In genomic region chr17:14069251-14069981, GRCh38 we compare ENCODE assay signal across 8 cellular contexts. TPM values are rescaled to one million over a fixed set of nuclear protein-coding genes. Genes with fewer than 3 reads are reported as not detected.
DNase-seq lines count a peak whose midpoint lies in the region; ATAC-seq and TF ChIP-seq lines count a peak whose summit lies in the region.

Gene COX10 (plus strand): TSS chr17:14069504. CDS start chr17:14069606, 102 bp downstream.

- DNase-seq in NCI-H1092 (lab: John Stamatoyannopoulos, UW) (peak; percentile 73), Right ventricle myocardium superior (peak; percentile 93), tibial artery (peak; percentile 82 to 88)
- DNase-seq in activated naive CD8-positive, alpha-beta T cell treated with anti-CD3 and anti-CD28 coated beads, Interleukin-2, amount 10 ng/mL, durations not matched to agents 7 days and 5 days, result peak; percentile 87

- peak; percentile 98 for ATAC-seq in HG02610 (IDR thresholded peaks at IDR 0.05; ENCODE audit: unreplicated experiment)
- peak; percentile 94 for ATAC-seq in activated naive CD8-positive, alpha-beta T cell treated with anti-CD3 and anti-CD28 coated beads, Interleukin-2, amount 10 ng/mL, durations not matched to agents 7 days and 5 days (ENCODE audit: low read depth)
- peak; percentile 99 for ATAC-seq in Right ventricle myocardium superior (ENCODE audit: poor library complexity)

- H3F3A ChIP-seq in SU-DHL-6 (ENCODE audit: insufficient read depth), result no peaks in the 10 kb centered on the region

- peak within 1 kb of the TSS; percentile 93 for H3K4me2 ChIP-seq in SU-DHL-6 (ENCODE audit: low read depth, low read length, poor library complexity, severe bottlenecking)
- peak within 1 kb of the TSS; percentile 80 for H3K4me2 ChIP-seq in parathyroid adenoma (ENCODE audit: low read length)

- POLR2A ChIA-PET in activated naive CD8-positive, alpha-beta T cell treated with anti-CD3 and anti-CD28 coated beads, Interleukin-2, amount 10 ng/mL, durations not matched to agents 7 days and 5 days (lab: Charles Lee), result interaction anchor here (0.6 to 2.1 kb wide), 5 partner anchors 12 to 232 kb away, joined by 3 to 13 read pairs (median 4); partner anchors contain the start of gene HS3ST3B1

- H4K20me1 ChIP-seq in SU-DHL-6 (ENCODE audit: low read depth, low read length), result no peaks in the 10 kb centered on the region

- H3K27me3 ChIP-seq in SU-DHL-6 (ENCODE audit: low read length) (no peaks in the 10 kb centered on the region), parathyroid adenoma (ENCODE audit: control insufficient read depth, insufficient read depth, low read length) (no peaks in the 10 kb centered on the region), tibial artery (no peaks in the 10 kb centered on the region)

- H3K79me2 ChIP-seq in SU-DHL-6 (ENCODE audit: insufficient read depth, low read length), result peaks cover 89% of the 10 kb centered on the region
- H3K79me2 ChIP-seq in parathyroid adenoma, result peaks cover 13% of the 10 kb centered on the region

- peak within 1 kb of the TSS; percentile 91 for H3K27ac Mint-ChIP-seq in activated naive CD8-positive, alpha-beta T cell treated with anti-CD3 and anti-CD28 coated beads, Interleukin-2, amount 10 ng/mL, durations not matched to agents 7 days and 5 days

- H3K4me1 ChIP-seq in parathyroid adenoma (peaks cover 7% of the 10 kb centered on the region), tibial artery (peaks cover 0 to 26% (median 13%) of the 10 kb centered on the region in 4 donors)

- peak within 1 kb of the TSS; percentile 93 for H3K4me3 Mint-ChIP-seq in activated naive CD8-positive, alpha-beta T cell treated with anti-CD3 and anti-CD28 coated beads, Interleukin-2, amount 10 ng/mL, durations not matched to agents 7 days and 5 days

- H3K9me3 Mint-ChIP-seq in activated naive CD8-positive, alpha-beta T cell treated with anti-CD3 and anti-CD28 coated beads, Interleukin-2, amount 10 ng/mL, durations not matched to agents 7 days and 5 days, result peaks cover 1% of the 10 kb centered on the region

- peak within 1 kb of the TSS; percentile 63 for H3K27ac ChIP-seq in SU-DHL-6 (ENCODE audit: low read depth, low read length)
- peak within 1 kb of the TSS; percentile 71 for H3K27ac ChIP-seq in parathyroid adenoma
- peak within 1 kb of the TSS; percentile 66 to 73 for H3K27ac ChIP-seq in tibial artery

- TF ChIP-seq CTCF in SU-DHL-6 (IDR thresholded peaks at IDR 0.05; ENCODE audit: insufficient read depth, low read length, poor library complexity, severe bottlenecking) (no peak), parathyroid adenoma (IDR thresholded peaks at IDR 0.05) (no peak), tibial artery (IDR thresholded peaks at IDR 0.05) (no peak)

- H3K4me1 Mint-ChIP-seq in activated naive CD8-positive, alpha-beta T cell treated with anti-CD3 and anti-CD28 coated beads, Interleukin-2, amount 10 ng/mL, durations not matched to agents 7 days and 5 days, result peaks cover 32% of the 10 kb centered on the region

- peak; percentile 83 for TF ChIP-seq POLR2A in GM10847 (IDR thresholded peaks at IDR 0.05; ENCODE audit: extremely low read depth, insufficient read length)

- H2AFZ ChIP-seq in SU-DHL-6 (ENCODE audit: low read depth, low read length, severe bottlenecking) (peak within 1 kb of the TSS; percentile 96), parathyroid adenoma (peak within 1 kb of the TSS; percentile 98)

- H3K9me3 ChIP-seq in SU-DHL-6 (ENCODE audit: insufficient read depth, low read length) (peaks cover 4% of the 10 kb centered on the region; the same call in 1 of the 2 replicates), parathyroid adenoma (ENCODE audit: control insufficient read depth, low read length) (no peaks in the 10 kb centered on the region), tibial artery (no peaks in the 10 kb centered on the region)

- peak within 1 kb of the TSS; percentile 96 for H3K9ac ChIP-seq in SU-DHL-6 (ENCODE audit: low read length)
- peak within 1 kb of the TSS; percentile 58 for H3K9ac ChIP-seq in parathyroid adenoma

- H3K36me3 Mint-ChIP-seq in activated naive CD8-positive, alpha-beta T cell treated with anti-CD3 and anti-CD28 coated beads, Interleukin-2, amount 10 ng/mL, durations not matched to agents 7 days and 5 days, result peaks cover 32% of the 10 kb centered on the region

- H3K9me2 ChIP-seq in SU-DHL-6 (replicated peaks; ENCODE audit: insufficient read depth, low read length), result no peaks in the 10 kb centered on the region

- peak within 1 kb of the TSS; percentile 97 for H3K4me3 ChIP-seq in SU-DHL-6 (ENCODE audit: insufficient read depth, low read length, poor library complexity, severe bottlenecking)
- peak within 1 kb of the TSS; percentile 93 for H3K4me3 ChIP-seq in parathyroid adenoma (ENCODE audit: low read depth, low read length)
- peak within 1 kb of the TSS; percentile 67 to 80 for H3K4me3 ChIP-seq in tibial artery

- intact Hi-C loops in Right ventricle myocardium superior (cut with DNase I), result loop anchor here (5.0 to 10.0 kb wide), 2 partner anchors 135 to 233 kb away; partner anchors contain the start of gene HS3ST3B1
- intact Hi-C loops in tibial artery (cut with DNase I; ENCODE audit: low total_unique reads), result no loop called here

- H3K27me3 Mint-ChIP-seq in activated naive CD8-positive, alpha-beta T cell treated with anti-CD3 and anti-CD28 coated beads, Interleukin-2, amount 10 ng/mL, durations not matched to agents 7 days and 5 days, result no peaks in the 10 kb centered on the region

- H3K36me3 ChIP-seq in SU-DHL-6 (ENCODE audit: low read length) (peaks cover 26% of the 10 kb centered on the region), parathyroid adenoma (ENCODE audit: control insufficient read depth, insufficient read depth, low read length) (no peaks in the 10 kb centered on the region), tibial artery (no peaks in the 10 kb centered on the region)

RNA-seq across cellular contexts. Expression of gene COX10, which starts in this region (rescaled TPM):
- 10 to 100 TPM; 17.1 to 19.8 TPM for total RNA-seq in activated naive CD8-positive, alpha-beta T cell treated with anti-CD3 and anti-CD28 coated beads, Interleukin-2, amount 10 ng/mL, durations not matched to agents 7 days and 5 days
- total RNA-seq in Right ventricle myocardium superior, result 39.4 TPM

Comparison
In these comparisons a context has a peak if more than half of its experiments do, and no peak if none do; other contexts are left out.
1. Peak in every context shown above with its lines: DNase-seq, ATAC-seq, H3K4me3 ChIP-seq and H3K27ac ChIP-seq.